ENCODE assay signal across 1 cellular context in genomic region chr1:218945050-218945449, GRCh38.
TF ChIP-seq lines count a peak whose summit lies in the region.

No MANE protein-coding gene starts in this region.

TF ChIP-seq in WTC11, 78 proteins besides CTCF, POLR2A, EP300 and RAD21 (continued from another document):
- TF ChIP-seq CREM (CRISPR knock-in tag; IDR thresholded peaks at IDR 0.05) (no peak), E2F5 (CRISPR knock-in tag; IDR thresholded peaks at IDR 0.05) (no peak), ETV6 (CRISPR knock-in tag; IDR thresholded peaks at IDR 0.05) (no peak), ATF1 (CRISPR knock-in tag; IDR thresholded peaks at IDR 0.05) (no peak)
